8 cellular contexts compared by ENCODE assay signal in genomic region chr20:43514062-43514971, GRCh38. TPM values are rescaled to one million over a fixed set of nuclear protein-coding genes. Genes with fewer than 3 reads are reported as not detected.
DNase-seq lines count a peak whose midpoint lies in the region; ATAC-seq, FAIRE-seq and TF ChIP-seq lines count a peak whose summit lies in the region.

No MANE protein-coding gene starts in this region.

- peak overlapping the region; percentile 60 to 74 for H3K4me3 ChIP-seq in kidney (ENCODE audit: low read length in 2 of 2)

- peak; percentile 76 for ATAC-seq in GM18858 (IDR thresholded peaks at IDR 0.05; ENCODE audit: unreplicated experiment)
- ATAC-seq in HG03066 (IDR thresholded peaks at IDR 0.05; ENCODE audit: low read depth, unreplicated experiment): peak; percentile 82
- peak; percentile 88 to 89 for ATAC-seq in activated CD4-positive, CD25-positive, alpha-beta regulatory T cell treated with anti-CD3 and anti-CD28 coated beads, Interleukin-2, amount 50 U/mL, for 24 hours

- TF ChIP-seq CTCF in kidney (IDR thresholded peaks at IDR 0.05; ENCODE audit: borderline replicate concordance, extremely low read depth, insufficient read depth): peak; percentile 17

- no peaks in the 10 kb centered on the region for H3K9me3 ChIP-seq in kidney (ENCODE audit: control insufficient read depth in 1 of 2, low read length in 2 of 2)

- intact Hi-C loops in kidney (cut with DNase I): no loop called here

- FAIRE-seq in kidney (lab: Jason Lieb, UNC): peak; percentile 76

- peak; percentile 83 for DNase-seq in 8988T
- peak; percentile 93 for DNase-seq in NCI-H2196 treated with DMSO at 0.1 percent for 48 hours (lab: John Stamatoyannopoulos, UW; ENCODE audit: unreplicated experiment)
- DNase-seq in cerebellar cortex (ENCODE audit: low spot score): peak; percentile 98
- peak; percentile 99 for DNase-seq in kidney
- DNase-seq in stimulated activated CD4-positive, alpha-beta T cell treated with anti-CD3 and anti-CD28 coated beads, Interleukin-12 subunit alpha, Interleukin-12 subunit beta, amount 100 ng/mL, for 48 hours (ENCODE audit: low read depth in 2 of 3, low spot score in 1 of 3): peak; percentile 83 to 92 (median 87)

- peak overlapping the region; percentile 57 to 72 for H3K27ac ChIP-seq in kidney (ENCODE audit: low read depth in 2 of 2, low read length in 2 of 2)

- peak overlapping the region in 1 of 2 donors; percentile 19 for H3K9ac ChIP-seq in kidney (ENCODE audit: low read length in 2 of 2)

- H3K4me1 ChIP-seq in kidney (ENCODE audit: control insufficient read depth in 1 of 2, insufficient read depth in 1 of 2, low read depth in 1 of 2, low read length in 2 of 2): peaks cover 0 to 12% of the 10 kb centered on the region in 2 donors

- no peaks in the 10 kb centered on the region for H3K36me3 ChIP-seq in kidney (ENCODE audit: control insufficient read depth in 1 of 2, insufficient read depth in 2 of 2, low read length in 2 of 2)

RNA-seq across cellular contexts. Expression of gene L3MBTL1, which starts 6.8 kb away (rescaled TPM):
- total RNA-seq in kidney: 16.2 TPM
- polyA plus RNA-seq in kidney (ENCODE audit: insufficient read depth, low read depth, low replicate concordance): 4.8 TPM

RNA-seq across cellular contexts. Expression of gene SGK2, which starts 44.5 kb away (rescaled TPM):
- 42.9 TPM for total RNA-seq in kidney
- 95.1 TPM for polyA plus RNA-seq in kidney (ENCODE audit: insufficient read depth, low read depth, low replicate concordance)

RNA-seq across cellular contexts. Expression of gene SRSF6, which starts 56.6 kb away (rescaled TPM):
- total RNA-seq in kidney: 131 TPM
- polyA plus RNA-seq in kidney (ENCODE audit: insufficient read depth, low read depth, low replicate concordance): 84.9 TPM

Comparison
In these comparisons a context has a peak if more than half of its experiments do, and no peak if none do; other contexts are left out.
1. Peak in every context shown above with its lines: DNase-seq, ATAC-seq, H3K4me3 ChIP-seq and H3K27ac ChIP-seq.